20 cellular contexts compared by ENCODE assay signal in the genomic region with DNA sequence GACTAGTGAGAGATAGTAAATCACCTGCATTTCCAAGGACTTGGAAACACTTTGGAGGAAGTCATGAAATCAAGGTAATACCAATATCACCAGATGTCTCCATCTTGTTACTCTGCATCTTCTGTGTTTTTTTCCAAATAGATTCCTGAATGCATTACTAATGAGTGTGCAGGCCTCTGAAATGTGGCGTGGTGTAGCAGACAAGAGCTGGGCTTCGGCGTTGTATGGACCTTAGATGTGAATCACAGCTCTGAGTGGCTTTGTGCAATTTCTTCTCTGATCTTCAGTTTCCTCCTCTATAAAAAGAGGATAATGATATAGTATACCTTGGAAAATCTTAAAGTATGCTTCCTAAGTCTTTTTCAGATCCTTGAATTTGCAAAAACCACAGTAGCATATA. TPM values are rescaled to one million over a fixed set of nuclear protein-coding genes. Genes with fewer than 3 reads are reported as not detected.
DNase-seq lines count a peak whose midpoint lies in the region; ATAC-seq, FAIRE-seq and TF ChIP-seq lines count a peak whose summit lies in the region.
"Had no signal": no experiment of that assay in that cellular context is flagged by ENCODE, and none has a peak within 500 bp of the region (broad histone marks: within the 10 kb centered on the region; RNA-seq: fewer than 3 reads in every experiment).

No MANE protein-coding gene starts in this region.

- H3K79me2 ChIP-seq in osteoblast (ENCODE audit: insufficient read depth, low read length) = peaks cover 7% of the 10 kb centered on the region
- H3K79me2 ChIP-seq: parathyroid adenoma had no signal

- no peak for FAIRE-seq in bronchial epithelial cell (lab: Jason Lieb, UNC)
- no peak for FAIRE-seq in GM19239 (lab: Jason Lieb, UNC)
- FAIRE-seq: small intestine had no signal

- H3K9me3 ChIP-seq in osteoblast (ENCODE audit: low read depth, low read length) = no peaks in the 10 kb centered on the region
- H3K9me3 ChIP-seq: left lung, tibial artery had no signal

- H3K27me3 ChIP-seq in bronchial epithelial cell (ENCODE audit: control insufficient read depth, insufficient read depth, low read length) = no peaks in the 10 kb centered on the region
- no peaks in the 10 kb centered on the region for H3K27me3 ChIP-seq in osteoblast (ENCODE audit: insufficient read depth, low read length)
- H3K27me3 ChIP-seq: cardiac muscle cell, left lung, tibial artery had no signal

- H3K36me3 ChIP-seq in bronchial epithelial cell (ENCODE audit: control insufficient read depth, insufficient read depth, low read length) = no peaks in the 10 kb centered on the region
- peaks cover under 1% of the 10 kb centered on the region for H3K36me3 ChIP-seq in osteoblast (ENCODE audit: insufficient read depth, low read length)
- H3K36me3 ChIP-seq: cardiac muscle cell, left lung, tibial artery had no signal

- H4K20me1 ChIP-seq in osteoblast (ENCODE audit: insufficient read depth, low read length) = no peaks in the 10 kb centered on the region

- H3K4me2 ChIP-seq in osteoblast (ENCODE audit: insufficient read depth, low read length) = peak overlapping the region; percentile 11

- no peak overlapping the region for H2AFZ ChIP-seq in osteoblast (ENCODE audit: low read length)
- H2AFZ ChIP-seq: parathyroid adenoma had no signal

- peak overlapping the region; percentile 87 for H3K27ac ChIP-seq in osteoblast (ENCODE audit: low read depth, low read length)
- H3K27ac ChIP-seq: cardiac muscle cell, left lung, parathyroid adenoma, tibial artery had no signal

- H3K4me3 ChIP-seq in bronchial epithelial cell (ENCODE audit: low read depth, low read length) = no peak overlapping the region
- no peak overlapping the region for H3K4me3 ChIP-seq in osteoblast (ENCODE audit: insufficient read depth, low read length)
- H3K4me3 ChIP-seq: cardiac muscle cell, left lung, tibial artery had no signal

- ATAC-seq in HG02642 (IDR thresholded peaks at IDR 0.05; ENCODE audit: poor library complexity, unreplicated experiment) = no peak
- ATAC-seq: activated CD4-positive, alpha-beta T cell treated with anti-CD3 and anti-CD28 coated beads for 36 hours; left lung had no signal

- TF ChIP-seq CTCF in bronchial epithelial cell (IDR thresholded peaks at IDR 0.05; ENCODE audit: insufficient read depth, low read length, severe bottlenecking) (no peak), osteoblast (IDR thresholded peaks at IDR 0.05; ENCODE audit: extremely low read depth, low read depth, low read length) (no peak)

- DNase-seq in EH (ENCODE audit: low read depth) = peak; percentile 88
- DNase-seq in M059J (ENCODE audit: low read depth) = peak; percentile 85
- peak; percentile 45 for DNase-seq in bronchial epithelial cell (ENCODE audit: low read depth)
- peak; percentile 44 for DNase-seq in osteoblast (ENCODE audit: insufficient read length, low spot score, missing footprints)
- no peak for DNase-seq in GM19239 (ENCODE audit: insufficient read length, low spot score)
- no peak for DNase-seq in DMS79 treated with DMSO at 0.1 percent for 48 hours (lab: John Stamatoyannopoulos, UW)
- no peak for DNase-seq in ureter (ENCODE audit: low spot score)
- DNase-seq: activated CD4-positive, alpha-beta T cell treated with anti-CD3 and anti-CD28 coated beads for 36 hours; activated CD8-positive, alpha-beta memory T cell treated with anti-CD3 and anti-CD28 coated beads, Interleukin-2, amount 50 U/mL, for 4 hours; DMS53; GOT3; left lung; NCI-H187 treated with DMSO at 0.1 percent for 48 hours; NCI-H524; small intestine; T1000; tibial artery had no signal

- peaks cover 79% of the 10 kb centered on the region for H3K4me1 ChIP-seq in osteoblast (ENCODE audit: insufficient read depth, low read length)
- H3K4me1 ChIP-seq: left lung, parathyroid adenoma, tibial artery had no signal

RNA-seq across cellular contexts. Expression of gene MYPN, which starts 9.6 kb away (rescaled TPM):
- 30.8 and 34.5 TPM in 2 replicates for total RNA-seq in M059J (2014; rRNA removed; shearing (Covaris generic))
- not detected in 2 replicates for total RNA-seq in bronchial epithelial cell
- 1.5 and 1.8 TPM in 2 replicates for total RNA-seq in osteoblast
- 0.08 TPM for total RNA-seq in ureter
- total RNA-seq: activated CD4-positive, alpha-beta T cell treated with anti-CD3 and anti-CD28 coated beads for 36 hours had no signal

RNA-seq across cellular contexts. Expression of gene HERC4, which starts 24.7 kb away (rescaled TPM):
- total RNA-seq in M059J (2014; rRNA removed; shearing (Covaris generic)) = 63.5 and 95.5 TPM in 2 replicates
- total RNA-seq in bronchial epithelial cell (34.6 and 37.9 TPM in 2 replicates), osteoblast (106 and 125 TPM in 2 replicates), ureter (79.5 TPM)

Comparison
In these comparisons a context has a peak if more than half of its experiments do, and no peak if none do; other contexts are left out.
1. DNase-seq: peak in EH (single experiment), M059J (single experiment), bronchial epithelial cell (single experiment) and osteoblast (single experiment); none in GM19239 (single experiment), DMS79 treated with DMSO at 0.1 percent for 48 hours (single experiment) and ureter (single experiment).
2. RNA of gene MYPN, which starts 9.6 kb away (total RNA-seq): 30.8 to 34.5 TPM in M059J; 1.5 to 1.8 TPM in osteoblast, 0.08 TPM in ureter (single experiment) and not detected in bronchial epithelial cell; every median in the first group is over 10 times any median in the second.